ENCODE assay signal across 8 cellular contexts in the genomic region with DNA sequence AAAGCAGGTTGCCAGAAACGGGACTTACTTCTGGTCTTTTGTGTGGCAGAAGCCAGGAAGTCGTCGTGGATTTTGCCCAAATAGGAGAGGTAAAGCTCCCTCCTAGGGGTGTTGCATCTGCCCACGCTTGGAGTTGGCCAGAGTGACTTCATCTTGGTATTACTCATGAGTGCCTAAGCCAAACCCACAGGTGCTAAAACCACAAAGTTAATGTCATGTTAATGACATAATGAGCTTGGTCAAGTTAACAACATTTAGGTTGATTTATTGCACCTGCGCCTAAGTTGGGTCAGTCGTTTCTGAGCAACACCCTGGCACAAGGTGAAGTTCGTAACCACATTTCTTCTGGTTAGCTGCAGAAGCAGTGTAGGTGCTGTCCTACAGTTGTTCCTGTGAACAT.
DNase-seq lines count a peak whose midpoint lies in the region; ATAC-seq and TF ChIP-seq lines count a peak whose summit lies in the region.

No MANE protein-coding gene starts in this region.

- ATAC-seq in GM19452 (IDR thresholded peaks at IDR 0.05; ENCODE audit: unreplicated experiment): peak; percentile 98
- peak; percentile 94 for ATAC-seq in HG03442 (IDR thresholded peaks at IDR 0.05; ENCODE audit: unreplicated experiment)
- ATAC-seq in GM21528 (IDR thresholded peaks at IDR 0.05; ENCODE audit: low FRiP score, unreplicated experiment): no peak
- ATAC-seq in HG03025 (IDR thresholded peaks at IDR 0.05; ENCODE audit: low FRiP score, unreplicated experiment): no peak

- TF ChIP-seq POLR2A in vagina (IDR thresholded peaks at IDR 0.05): no peak

- H3K4me1 ChIP-seq in vagina: no peaks in the 10 kb centered on the region

- no peaks in the 10 kb centered on the region for H3K9me3 ChIP-seq in vagina

- in situ Hi-C loops in KBM-7 (cut with MboI; ENCODE audit: low pct_unique_long_range_greater_than_20kb, low sequenced_read_pairs): no loop called here

- intact Hi-C loops in vagina (cut with DNase I): no loop called here

- no peaks in the 10 kb centered on the region for H3K36me3 ChIP-seq in vagina

- H3K4me3 ChIP-seq in vagina: no peak overlapping the region

- H3K27me3 ChIP-seq in vagina: no peaks in the 10 kb centered on the region

- no peak overlapping the region for H3K27ac ChIP-seq in vagina

- DNase-seq in activated T-cell treated with anti-CD3 and anti-CD28 coated beads, Interleukin-2, amount 50 U/mL, for 48 hours: peak; percentile 67
- DNase-seq in stimulated activated CD4-positive, alpha-beta T cell treated with anti-CD3 and anti-CD28 coated beads, Interleukin-4, amount 100 ng/mL, for 24 hours: peak; percentile 33
- no peak for DNase-seq in vagina (ENCODE audit: extremely low spot score in 2 of 2)
- no peak for DNase-seq in KBM-7

- TF ChIP-seq CTCF in vagina (IDR thresholded peaks at IDR 0.05): no peak

Comparison
In these comparisons a context has a peak if more than half of its experiments do, and no peak if none do; other contexts are left out.
1. ATAC-seq: peak in GM19452 (single experiment) and HG03442 (single experiment); none in GM21528 (single experiment) and HG03025 (single experiment).
2. DNase-seq: peak in activated T-cell treated with anti-CD3 and anti-CD28 coated beads, Interleukin-2, amount 50 U/mL, for 48 hours (2 of 2) and stimulated activated CD4-positive, alpha-beta T cell treated with anti-CD3 and anti-CD28 coated beads, Interleukin-4, amount 100 ng/mL, for 24 hours (single experiment); none in vagina (0 of 2) and KBM-7 (single experiment).